In genomic region chr4:8683462-8683861, GRCh38 we compare ENCODE assay signal across 28 cellular contexts.
"Had no signal": no experiment of that assay in that cellular context is flagged by ENCODE, and none has a peak within 500 bp of the region (broad histone marks: within the 10 kb centered on the region; RNA-seq: fewer than 3 reads in every experiment).

No MANE protein-coding gene starts in this region.

- H3K4me3 Mint-ChIP-seq: activated CD4-positive, alpha-beta memory T cell treated with anti-CD3 and anti-CD28 coated beads for 36 hours; activated CD4-positive, alpha-beta T cell treated with anti-CD3 and anti-CD28 coated beads for 36 hours; activated CD4-positive, alpha-beta T cell treated with anti-CD3 and anti-CD28 coated beads, Interleukin-2, amount 10 ng/mL, durations not matched to agents 24 days and 14 days; activated naive CD4-positive, alpha-beta T cell treated with anti-CD3 and anti-CD28 coated beads for 36 hours; activated naive CD4-positive, alpha-beta T cell treated with anti-CD3 and anti-CD28 coated beads, Interleukin-2, amount 50 U/mL, for 24 hours; activated naive CD8-positive, alpha-beta T cell treated with anti-CD3 and anti-CD28 coated beads for 36 hours; activated naive CD8-positive, alpha-beta T cell treated with anti-CD3 and anti-CD28 coated beads, Interleukin-2, amount 50 U/mL, for 24 hours; activated T-cell treated with anti-CD3 and anti-CD28 coated beads, Interleukin-2, amount 50 U/mL, for 24 hours; activated T-cell treated with anti-CD3 and anti-CD28 coated beads, Interleukin-2, amount 50 U/mL, for 72 hours; brain; endodermal cell had no signal

- H3K9me3 Mint-ChIP-seq: activated CD4-positive, alpha-beta memory T cell treated with anti-CD3 and anti-CD28 coated beads for 36 hours; activated CD4-positive, alpha-beta T cell treated with anti-CD3 and anti-CD28 coated beads, Interleukin-2, amount 10 ng/mL, durations not matched to agents 24 days and 14 days; activated naive CD4-positive, alpha-beta T cell treated with anti-CD3 and anti-CD28 coated beads for 36 hours; activated naive CD4-positive, alpha-beta T cell treated with anti-CD3 and anti-CD28 coated beads, Interleukin-2, amount 50 U/mL, for 24 hours; activated naive CD8-positive, alpha-beta T cell treated with anti-CD3 and anti-CD28 coated beads for 36 hours; activated T-cell treated with anti-CD3 and anti-CD28 coated beads, Interleukin-2, amount 50 U/mL, for 24 hours; endodermal cell had no signal

- H3K9me3 ChIP-seq: adrenal gland, breast epithelium had no signal

- H3K4me1 Mint-ChIP-seq: activated CD4-positive, alpha-beta T cell treated with anti-CD3 and anti-CD28 coated beads for 36 hours; activated naive CD4-positive, alpha-beta T cell treated with anti-CD3 and anti-CD28 coated beads, Interleukin-2, amount 50 U/mL, for 24 hours; activated naive CD8-positive, alpha-beta T cell treated with anti-CD3 and anti-CD28 coated beads for 36 hours; activated naive CD8-positive, alpha-beta T cell treated with anti-CD3 and anti-CD28 coated beads, Interleukin-2, amount 50 U/mL, for 24 hours had no signal

- H3K36me3 ChIP-seq: adrenal gland, breast epithelium, cardiac muscle cell had no signal

- H3K4me1 ChIP-seq: adrenal gland, breast epithelium had no signal

- ATAC-seq: activated CD4-positive, alpha-beta T cell treated with anti-CD3 and anti-CD28 coated beads for 36 hours; activated naive CD8-positive, alpha-beta T cell treated with anti-CD3 and anti-CD28 coated beads, Interleukin-2, amount 50 U/mL, for 24 hours; activated T-cell treated with anti-CD3 and anti-CD28 coated beads, Interleukin-2, amount 50 U/mL, for 72 hours; esophagus mucosa had no signal

- H3K27ac ChIP-seq: adrenal gland, breast epithelium, cardiac muscle cell had no signal

- DNase-seq: activated CD4-positive, alpha-beta memory T cell treated with anti-CD3 and anti-CD28 coated beads for 36 hours; activated CD4-positive, alpha-beta T cell treated with anti-CD3 and anti-CD28 coated beads for 36 hours; activated CD4-positive, alpha-beta T cell treated with anti-CD3 and anti-CD28 coated beads, Interleukin-2, amount 10 ng/mL, durations not matched to agents 24 days and 14 days; activated CD4-positive, CD25-positive, alpha-beta regulatory T cell; activated CD4-positive, CD25-positive, alpha-beta regulatory T cell treated with anti-CD3 and anti-CD28 coated beads, Interleukin-2, amount 50 U/mL, for 72 hours; activated CD8-positive, alpha-beta memory T cell treated with anti-CD3 and anti-CD28 coated beads, Interleukin-2, amount 50 U/mL, for 48 hours; activated naive CD4-positive, alpha-beta T cell treated with anti-CD3 and anti-CD28 coated beads for 36 hours; activated naive CD8-positive, alpha-beta T cell treated with anti-CD3 and anti-CD28 coated beads for 36 hours; activated naive CD8-positive, alpha-beta T cell treated with anti-CD3 and anti-CD28 coated beads, Interleukin-2, amount 50 U/mL, for 24 hours; activated T-cell treated with anti-CD3 and anti-CD28 coated beads for 4 hours; activated T-cell treated with anti-CD3 and anti-CD28 coated beads, Interleukin-2, amount 50 U/mL, for 24 hours; activated T-cell treated with anti-CD3 and anti-CD28 coated beads, Interleukin-2, amount 50 U/mL, for 72 hours; adrenal gland; amygdala; aorta; central memory CD4-positive, alpha-beta T cell; cerebellar nuclear complex; cortex of kidney; effector CD8-positive, alpha-beta T cell; endodermal cell; foreskin fibroblast; head of caudate nucleus; T-helper 2 cell had no signal

- H3K27ac Mint-ChIP-seq: activated CD4-positive, alpha-beta memory T cell treated with anti-CD3 and anti-CD28 coated beads for 36 hours; activated CD4-positive, alpha-beta T cell treated with anti-CD3 and anti-CD28 coated beads for 36 hours; activated CD4-positive, alpha-beta T cell treated with anti-CD3 and anti-CD28 coated beads, Interleukin-2, amount 10 ng/mL, durations not matched to agents 24 days and 14 days; activated naive CD4-positive, alpha-beta T cell treated with anti-CD3 and anti-CD28 coated beads for 36 hours; activated naive CD4-positive, alpha-beta T cell treated with anti-CD3 and anti-CD28 coated beads, Interleukin-2, amount 50 U/mL, for 24 hours; activated naive CD8-positive, alpha-beta T cell treated with anti-CD3 and anti-CD28 coated beads for 36 hours; activated naive CD8-positive, alpha-beta T cell treated with anti-CD3 and anti-CD28 coated beads, Interleukin-2, amount 50 U/mL, for 24 hours; activated T-cell treated with anti-CD3 and anti-CD28 coated beads, Interleukin-2, amount 50 U/mL, for 24 hours; activated T-cell treated with anti-CD3 and anti-CD28 coated beads, Interleukin-2, amount 50 U/mL, for 72 hours; endodermal cell had no signal

- H3K36me3 Mint-ChIP-seq: activated CD4-positive, alpha-beta memory T cell treated with anti-CD3 and anti-CD28 coated beads for 36 hours; activated naive CD4-positive, alpha-beta T cell treated with anti-CD3 and anti-CD28 coated beads, Interleukin-2, amount 50 U/mL, for 24 hours; activated naive CD8-positive, alpha-beta T cell treated with anti-CD3 and anti-CD28 coated beads for 36 hours; brain had no signal

- H3K4me3 ChIP-seq: adrenal gland, breast epithelium, cardiac muscle cell had no signal
